In the genomic region with DNA sequence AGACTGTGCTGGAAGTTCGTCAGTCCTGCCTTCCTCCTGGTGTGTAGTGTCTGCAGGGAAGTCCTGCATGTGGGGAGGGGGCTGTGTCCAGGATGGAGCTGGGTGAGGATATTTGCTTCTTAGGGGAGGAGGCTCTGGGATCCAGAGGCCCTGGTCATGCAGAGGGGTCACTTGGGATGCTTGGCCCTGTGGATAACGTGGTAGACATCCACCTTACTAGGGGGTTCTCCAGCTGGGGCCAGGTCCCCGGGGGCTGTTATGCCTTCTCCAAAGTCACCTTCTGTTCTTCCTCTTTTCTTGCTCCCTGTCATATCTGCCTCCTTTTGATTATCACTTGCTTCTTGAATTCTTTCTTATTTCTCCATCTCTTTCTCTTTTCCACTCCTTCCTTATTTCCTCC, we compare ENCODE assay signal across 9 cellular contexts. TPM values are rescaled to one million over a fixed set of nuclear protein-coding genes. Genes with fewer than 3 reads are reported as not detected.
"Had no signal": no experiment of that assay in that cellular context is flagged by ENCODE, and none has a peak within 500 bp of the region (broad histone marks: within the 10 kb centered on the region; RNA-seq: fewer than 3 reads in every experiment).

No MANE protein-coding gene starts in this region.

- DNase-seq: GDM1, GF-D8 had no signal

- H3K4me3 ChIP-seq: GM12878 had no signal

- FAIRE-seq: G401.6, GM12878, GM12891, GM12892, GM18507, GM19239 had no signal

- ATAC-seq: GM12878 had no signal

RNA-seq across cellular contexts. Expression of a gene that starts 43.8 kb away (rescaled TPM):
- total RNA-seq: G401, GM12878 had no signal
- polyA plus RNA-seq: GM12878 had no signal
